In the genomic region with DNA sequence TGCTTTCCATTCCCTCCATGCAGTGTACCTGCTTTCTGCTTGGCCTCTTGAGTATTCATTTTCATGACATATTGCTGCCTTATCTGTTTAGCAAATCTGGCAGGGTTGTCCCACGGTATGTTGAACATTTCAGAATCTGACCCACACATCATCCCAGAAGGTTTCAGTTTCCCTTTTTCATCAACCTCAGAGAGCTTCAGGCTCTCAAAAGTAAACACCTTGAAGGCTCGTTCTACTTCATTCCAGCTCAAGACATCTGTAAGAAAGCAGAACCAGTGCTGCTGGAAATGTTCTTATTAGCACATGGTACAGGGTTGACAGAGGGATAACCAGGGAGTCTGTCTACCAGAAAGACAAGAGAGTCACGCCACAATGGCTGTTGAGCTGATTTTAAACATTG, we compare ENCODE assay signal across 12 cellular contexts.
A peak's percentile ranks its signal among the peaks of the same experiment; 100 is the strongest.
DNase-seq lines count a peak whose midpoint lies in the region; ATAC-seq and TF ChIP-seq lines count a peak whose summit lies in the region.
"Had no signal": no experiment of that assay in that cellular context is flagged by ENCODE, and none has a peak within 500 bp of the region (broad histone marks: within the 10 kb centered on the region; RNA-seq: fewer than 3 reads in every experiment).

No MANE protein-coding gene starts in this region.

- intact Hi-C loops in left cardiac atrium (cut with DNase I) = no loop called here

- peak; percentile 75 for ATAC-seq in GM18511 (IDR thresholded peaks at IDR 0.05; ENCODE audit: unreplicated experiment)
- peak; percentile 64 for ATAC-seq in GM19468 (IDR thresholded peaks at IDR 0.05; ENCODE audit: extremely low read depth, unreplicated experiment)
- peak; percentile 61 for ATAC-seq in HG03103 (IDR thresholded peaks at IDR 0.05; ENCODE audit: low read depth, unreplicated experiment)
- ATAC-seq in left cardiac atrium = no peak

- peak overlapping the region; percentile 11 for H2AFZ ChIP-seq in fibroblast of lung (ENCODE audit: low read length)

- H4K20me1 ChIP-seq in fibroblast of lung (ENCODE audit: control insufficient read depth, extremely low read depth, insufficient read depth, low read length) = no peaks in the 10 kb centered on the region

- no peak for TF ChIP-seq CTCF in fibroblast of lung (conservative IDR thresholded peaks at IDR 0.05 in 1 of 2, IDR thresholded peaks at IDR 0.05 in 1 of 2; ENCODE audit: low read depth in 1 of 2, low read length in 2 of 2)

- H3K79me2 ChIP-seq in fibroblast of lung (ENCODE audit: control insufficient read depth, insufficient read depth, low read length) = no peaks in the 10 kb centered on the region

- H3K9me3 ChIP-seq in fibroblast of lung (ENCODE audit: control insufficient read depth, insufficient read depth, low read depth, low read length) = no peaks in the 10 kb centered on the region

- no peak overlapping the region for H3K4me2 ChIP-seq in fibroblast of lung (ENCODE audit: extremely low read depth, insufficient read depth, low read length)

- no peak overlapping the region for H3K4me3 ChIP-seq in fibroblast of lung (replicated peaks in 1 of 4; ENCODE audit: control extremely low read depth in 1 of 4, insufficient read depth in 1 of 4, low read depth in 3 of 4, low read length in 4 of 4)

- DNase-seq in fibroblast of lung (ENCODE audit: low read depth in 2 of 2) (no peak), left cardiac atrium (no peak), cerebellar nuclear complex (lab: John Stamatoyannopoulos, UW) (no peak), RKO (ENCODE audit: low spot score) (no peak), SHP77 treated with DMSO at 0.1 percent for 48 hours (lab: John Stamatoyannopoulos, UW) (no peak)
- DNase-seq: activated CD4-positive, alpha-beta T cell treated with anti-CD3 and anti-CD28 coated beads, Interleukin-2, amount 10 ng/mL, durations not matched to agents 7 days and 5 days; activated naive CD4-positive, alpha-beta T cell treated with anti-CD3 and anti-CD28 coated beads for 36 hours; NCI-H524; stimulated activated CD8-positive, alpha-beta memory T cell treated with anti-CD3 and anti-CD28 coated beads, Interleukin-4, amount 100 ng/mL, for 48 hours had no signal

- H3K27me3 ChIP-seq in fibroblast of lung (ENCODE audit: control insufficient read depth, insufficient read depth, low read length) = no peaks in the 10 kb centered on the region

- no peak overlapping the region for H3K9ac ChIP-seq in fibroblast of lung (ENCODE audit: insufficient read depth, low read length)

- no peaks in the 10 kb centered on the region for H3K36me3 ChIP-seq in fibroblast of lung (ENCODE audit: control insufficient read depth, insufficient read depth, low read length)

- no peak overlapping the region for H3K27ac ChIP-seq in fibroblast of lung (ENCODE audit: insufficient read depth, low read length)

- H3K4me1 ChIP-seq in fibroblast of lung (ENCODE audit: control insufficient read depth, extremely low read depth, insufficient read depth, low read length) = no peaks in the 10 kb centered on the region

Comparison
In these comparisons a context has a peak if more than half of its experiments do, and no peak if none do; other contexts are left out.
1. ATAC-seq: peak in GM18511 (single experiment), GM19468 (single experiment) and HG03103 (single experiment); none in left cardiac atrium (0 of 2).